Comparison of ENCODE assay signal across 18 cellular contexts in genomic region chr1:220872296-220872695, GRCh38. TPM values are rescaled to one million over a fixed set of nuclear protein-coding genes. Genes with fewer than 3 reads are reported as not detected.
DNase-seq lines count a peak whose midpoint lies in the region; ATAC-seq, FAIRE-seq and TF ChIP-seq lines count a peak whose summit lies in the region.
"Had no signal": no experiment of that assay in that cellular context is flagged by ENCODE, and none has a peak within 500 bp of the region (broad histone marks: within the 10 kb centered on the region; RNA-seq: fewer than 3 reads in every experiment).

No MANE protein-coding gene starts in this region.

- CTCF ChIA-PET in K562 (lab: Yijun Ruan, JAX; ENCODE audit: low intra/inter-chr PET ratio) = no interaction called here

- in situ Hi-C loops in K562 (cut with MboI) = loop anchor here (5.0 to 10.0 kb wide), 2 partner anchors 330 to 1583 kb away; no protein-coding TSS in a partner anchor

- H3K9me3 ChIP-seq in BLaER1 treated with 17β-estradiol and CSF1 and Interleukin-3, amounts not matched to agents 10 nM and 100 nM (replicated peaks in 1 of 11) = peaks cover 0 to 4% (median 0%) of the 10 kb centered on the region in 11 experiments; a peak in 2 of 22 replicates
- H3K9me3 ChIP-seq in K562 (replicated peaks; ENCODE audit: control insufficient read depth, insufficient read depth, low read depth, low read length) (no peaks in the 10 kb centered on the region), liver (ENCODE audit: control insufficient read depth in 4 of 4, low read length in 3 of 4) (no peaks in the 10 kb centered on the region), pancreas (no peaks in the 10 kb centered on the region)
- H3K9me3 ChIP-seq: BE2C had no signal

- FAIRE-seq in K562 (lab: Jason Lieb, UNC) (no peak), pancreas (lab: Jason Lieb, UNC) (no peak)
- FAIRE-seq: A204.1, GM12892, GM19239 had no signal

- intact Hi-C loops in K562 (cut with micrococcal nuclease) (no loop called here), pancreas (cut with DNase I) (loop anchor here in 1 of 3 donors (10.0 kb wide), 2 partner anchors 333 to 563 kb away; no protein-coding TSS in a partner anchor)

- ATAC-seq in K562 = no peak
- peak in 3 of 4 donors; percentile 35 to 65 (median 53) for ATAC-seq in pancreas
- no peak for ATAC-seq in HG03439 (IDR thresholded peaks at IDR 0.05; ENCODE audit: unreplicated experiment)
- ATAC-seq: CD8-positive, alpha-beta T cell had no signal

- TF ChIP-seq EP300 in K562 (IDR thresholded peaks at IDR 0.05; ENCODE audit: low read length) = no peak

- no peaks in the 10 kb centered on the region for H3K79me2 ChIP-seq in K562 (ENCODE audit: control insufficient read depth, insufficient read depth, low read length)

- no peak overlapping the region for H3K4me3 ChIP-seq in BLaER1 treated with 17β-estradiol and CSF1 and Interleukin-3, amounts not matched to agents 10 nM and 100 nM
- no peak overlapping the region for H3K4me3 ChIP-seq in K562
- no peak overlapping the region for H3K4me3 ChIP-seq in liver (ENCODE audit: low read depth in 1 of 3, low read length in 3 of 3)
- H3K4me3 ChIP-seq in pancreas = no peak overlapping the region

- BruUV-seq in K562 (replicated peaks; lab: Mats Ljungman, UMichigan) = no TSS peak

- no peaks in the 10 kb centered on the region for H3K9me1 ChIP-seq in K562 (ENCODE audit: control insufficient read depth, insufficient read depth, low read length)

- DNase-seq in K562 (ENCODE audit: extremely low read depth in 1 of 4, low spot score in 3 of 4) (no peak), pancreas (no peak), anterior cingulate cortex (lab: John Stamatoyannopoulos, UW) (no peak), NCI-H2107 treated with DMSO at 0.1 percent for 48 hours (lab: John Stamatoyannopoulos, UW; ENCODE audit: unreplicated experiment) (no peak)
- DNase-seq: BE2C; CD8-positive, alpha-beta T cell; COR-L47; DND-41; GDM1; HCEC 1CT; HFFc6 had no signal

- TF ChIP-seq RAD21 in K562 (CRISPR knock-in tag; conservative IDR thresholded peaks at IDR 0.05 in 1 of 2, IDR thresholded peaks at IDR 0.05 in 1 of 2) = no peak
- peak; percentile 53 to 64 for TF ChIP-seq RAD21 in liver (IDR thresholded peaks at IDR 0.05)

- H3K9ac ChIP-seq in BLaER1 treated with 17β-estradiol and CSF1 and Interleukin-3, amounts not matched to agents 10 nM and 100 nM = no peak overlapping the region
- H3K9ac ChIP-seq in K562 (ENCODE audit: insufficient read depth in 1 of 2, low read depth in 2 of 2, low read length in 2 of 2) = no peak overlapping the region
- H3K9ac ChIP-seq in liver (ENCODE audit: low read depth in 1 of 2, low read length in 2 of 2) = no peak overlapping the region

- no peak for TF ChIP-seq POLR2A in K562 (conservative IDR thresholded peaks at IDR 0.05)

- POLR2A ChIA-PET in K562 (lab: Yijun Ruan, JAX) = no interaction called here

- H4K20me1 ChIP-seq in BLaER1 treated with 17β-estradiol and CSF1 and Interleukin-3, amounts not matched to agents 10 nM and 100 nM = no peaks in the 10 kb centered on the region
- H4K20me1 ChIP-seq in K562 (replicated peaks; ENCODE audit: control insufficient read depth, insufficient read depth, low read length) = 0 out of 2 replicates have a peak, but pooled peaks cover 4% of the 10 kb centered on the region

- H3K27me3 ChIP-seq in BLaER1 treated with 17β-estradiol and CSF1 and Interleukin-3, amounts not matched to agents 10 nM and 100 nM = peaks cover 0 to 27% (median 15%) of the 10 kb centered on the region in 11 experiments; a peak in 13 of 22 replicates
- H3K27me3 ChIP-seq in K562 (ENCODE audit: control insufficient read depth in 2 of 2, insufficient read depth in 2 of 2, low read length in 2 of 2) = peaks cover 0 to 3% of the 10 kb centered on the region in 2 experiments; a peak in 2 of 5 replicates
- H3K27me3 ChIP-seq in liver (ENCODE audit: control insufficient read depth in 4 of 4, insufficient read depth in 4 of 4, low read length in 3 of 4) = no peaks in the 10 kb centered on the region
- no peaks in the 10 kb centered on the region for H3K27me3 ChIP-seq in pancreas
- H3K27me3 ChIP-seq: BE2C had no signal

- no peak for TF ChIP-seq CTCF in K562 (IDR thresholded peaks at IDR 0.05 in 2 of 3, conservative IDR thresholded peaks at IDR 0.05 in 1 of 3; ENCODE audit: insufficient read depth in 2 of 3, low read depth in 1 of 3, low read length in 3 of 3)
- peak; percentile 6 for TF ChIP-seq CTCF in liver (IDR thresholded peaks at IDR 0.05; ENCODE audit: low read depth, low read length, missing input control)
- no peak for TF ChIP-seq CTCF in pancreas (IDR thresholded peaks at IDR 0.05)

- no peaks in the 10 kb centered on the region for H3K36me3 ChIP-seq in BLaER1 treated with 17β-estradiol and CSF1 and Interleukin-3, amounts not matched to agents 10 nM and 100 nM
- no peaks in the 10 kb centered on the region for H3K36me3 ChIP-seq in K562 (ENCODE audit: control insufficient read depth, insufficient read depth, low read length)
- H3K36me3 ChIP-seq in liver (ENCODE audit: control insufficient read depth in 4 of 4, insufficient read depth in 3 of 4, low read depth in 1 of 4, low read length in 3 of 4) = no peaks in the 10 kb centered on the region
- H3K36me3 ChIP-seq in pancreas = no peaks in the 10 kb centered on the region
- H3K36me3 ChIP-seq: BE2C had no signal

- H3K4me2 ChIP-seq in BLaER1 treated with 17β-estradiol and CSF1 and Interleukin-3, amounts not matched to agents 10 nM and 100 nM = no peak overlapping the region; a peak in 1 of 22 replicates
- H3K4me2 ChIP-seq in K562 (ENCODE audit: insufficient read depth, low read length) = no peak overlapping the region

- no peak overlapping the region for H2AFZ ChIP-seq in K562 (ENCODE audit: low read depth, low read length)

- peaks cover 36 to 46% (median 41%) of the 10 kb centered on the region in 10 experiments for H3K4me1 ChIP-seq in BLaER1 treated with 17β-estradiol and CSF1 and Interleukin-3, amounts not matched to agents 10 nM and 100 nM
- peaks cover 0 to 3% of the 10 kb centered on the region in 2 experiments; a peak in 1 of 5 replicates for H3K4me1 ChIP-seq in K562 (replicated peaks in 1 of 2; ENCODE audit: control insufficient read depth in 2 of 2, insufficient read depth in 2 of 2, low read length in 2 of 2)
- H3K4me1 ChIP-seq in liver (ENCODE audit: control insufficient read depth in 4 of 4, insufficient read depth in 4 of 4, low read length in 3 of 4) = peaks cover 0 to 53% (median 46%) of the 10 kb centered on the region in 4 donors
- peaks cover 0 to 6% (median 0%) of the 10 kb centered on the region in 3 donors for H3K4me1 ChIP-seq in pancreas
- H3K4me1 ChIP-seq: BE2C had no signal

- peak overlapping the region in 7 of 11 experiments; percentile 75 to 100 (median 99); a peak in 6 of 22 replicates for H3K27ac ChIP-seq in BLaER1 treated with 17β-estradiol and CSF1 and Interleukin-3, amounts not matched to agents 10 nM and 100 nM
- no peak overlapping the region for H3K27ac ChIP-seq in K562 (ENCODE audit: extremely low read depth, low read depth, low read length)
- H3K27ac ChIP-seq in liver (ENCODE audit: low read depth in 1 of 2, low read length in 2 of 2) = peak overlapping the region in 1 of 2 donors; percentile 33
- no peak overlapping the region for H3K27ac ChIP-seq in pancreas
- H3K27ac ChIP-seq: HL-60 had no signal

TF ChIP-seq in K562, 482 proteins besides CTCF, POLR2A, EP300 and RAD21 (continues in another document):
- TF ChIP-seq DIDO1 (tag; IDR thresholded peaks at IDR 0.05; ENCODE audit: low read depth) = no peak
- peak; percentile 27; the same call in 1 of the 2 replicates for TF ChIP-seq C11orf30 (IDR thresholded peaks at IDR 0.05; ENCODE audit: low read depth)

TF ChIP-seq in liver, 16 proteins besides CTCF, POLR2A, EP300 and RAD21 (continues in another document):
- TF ChIP-seq EGR1 (IDR thresholded peaks at IDR 0.05; ENCODE audit: low read depth in 2 of 2) (peak in 1 of 2 donors; percentile 64), HNF4A (conservative IDR thresholded peaks at IDR 0.05) (peak; percentile 73 to 77), FOXA1 (IDR thresholded peaks at IDR 0.05) (peak; percentile 97), MAX (IDR thresholded peaks at IDR 0.05) (peak; percentile 75), FOXA2 (IDR thresholded peaks at IDR 0.05) (peak; percentile 97), GABPA (IDR thresholded peaks at IDR 0.05 in 1 of 2, conservative IDR thresholded peaks at IDR 0.05 in 1 of 2) (peak in 1 of 2 donors; percentile 32), ATF3 (IDR thresholded peaks at IDR 0.05) (no peak), JUND (IDR thresholded peaks at IDR 0.05) (peak; percentile 60 to 78), NR2F2 (IDR thresholded peaks at IDR 0.05) (peak; percentile 8), RXRA (IDR thresholded peaks at IDR 0.05) (peak; percentile 91 to 94), TAF1 (conservative IDR thresholded peaks at IDR 0.05) (peak; percentile 54)

RNA-seq across cellular contexts. Expression of gene HLX, which starts 6.9 kb away (rescaled TPM):
- 1.3 and 1.6 TPM in 2 replicates for total RNA-seq in K562 (2011; cell fraction: chromatin; rRNA removed; ENCODE audit: low replicate concordance)
- total RNA-seq in K562 (2011; cell fraction: nucleolus; rRNA removed) = 1.1 and 2.3 TPM in 2 replicates
- total RNA-seq in K562 (2011; cell fraction: nucleoplasm; rRNA removed) = 1.2 and 1.5 TPM in 2 replicates
- total RNA-seq in K562 (2014; rRNA removed) (2.2 and 2.6 TPM in 2 replicates), K562 (2014; rRNA removed; fragmentation: Illumina TruSeq; extraction: Trizol) (0.69 and 0.70 TPM in 2 replicates), K562 (2015; rRNA removed; fragmentation: Illumina TruSeq; extraction: Trizol) (1.2 and 1.7 TPM in 2 replicates), K562 (2021) (2.3 and 3.0 TPM in 2 replicates), liver (1 to 10 TPM; 3.0 to 6.6 TPM), pancreas (1 to 10 TPM in 4 of 6 donors, under 1 TPM in 2; 0.74 to 3.8 (median 1.9) TPM)
- polyA plus RNA-seq in K562 (2011; rRNA removed) (0.05 and 0.21 TPM in 2 replicates), K562 (2014; fragmentation: Illumina TruSeq; extraction: Trizol) (1.6 and 2.8 TPM in 2 replicates), K562 (2014; fragmentation: Nextera tagmentation; extraction: Ambion mirVana) (under 1 TPM; 0.10 TPM), K562 (2014; rRNA removed) (1.7 and 2.4 TPM in 2 replicates), liver (1 to 10 TPM; 5.6 to 8.3 TPM), pancreas (1 to 10 TPM; 3.0 to 5.9 TPM)
- polyA plus RNA-seq in K562 (2011; cell fraction: cytosol; rRNA removed) = 0.01 and 0.72 TPM in 2 replicates
- 0.18 and 1.6 TPM in 2 replicates for polyA plus RNA-seq in K562 (2011; cell fraction: nucleus; rRNA removed)
- 2.7 and 3.6 TPM in 2 replicates for polyA plus RNA-seq in K562 (2012)
- 0.06 and 0.21 TPM in 2 replicates for polyA minus RNA-seq in K562 (2011; rRNA and poly(A)+ RNA removed)
- 0.67 TPM in 1 of 2 replicates, not detected in the other for polyA minus RNA-seq in K562 (2011; cell fraction: cytosol; rRNA and poly(A)+ RNA removed)
- 0.22 and 0.54 TPM in 2 replicates for polyA minus RNA-seq in K562 (2011; cell fraction: nucleus; rRNA and poly(A)+ RNA removed)
- total RNA-seq: CD8-positive, alpha-beta T cell had no signal

Comparison
In these comparisons a context has a peak if more than half of its experiments do, and no peak if none do; other contexts are left out.
1. H3K27ac ChIP-seq: peak in BLaER1 treated with 17β-estradiol and CSF1 and Interleukin-3, amounts not matched to agents 10 nM and 100 nM (7 of 11); none in K562 (single experiment) and pancreas (0 of 4).
2. ATAC-seq: peak in pancreas (3 of 4); none in K562 (single experiment) and HG03439 (single experiment).